Comparison of ENCODE assay signal across 1 cellular context in genomic region chr10:87500646-87501048, GRCh38.
A peak's percentile ranks its signal among the peaks of the same experiment; 100 is the strongest.
TF ChIP-seq lines count a peak whose summit lies in the region.

No MANE protein-coding gene starts in this region.

TF ChIP-seq in HepG2, 621 proteins besides CTCF, POLR2A, EP300 and RAD21 (continued from another document and continues in another):
- TF ChIP-seq CSRNP1 (CRISPR knock-in tag; IDR thresholded peaks at IDR 0.05): no peak
- no peak for TF ChIP-seq PAX8 (CRISPR knock-in tag; IDR thresholded peaks at IDR 0.05; ENCODE audit: borderline replicate concordance)
- peak; percentile 84 for TF ChIP-seq HOXA3 (CRISPR knock-in tag; IDR thresholded peaks at IDR 0.05)
- TF ChIP-seq SOX13 (IDR thresholded peaks at IDR 0.05): peak; percentile 92
- peak in 1 of 2 experiments; percentile 98; a peak in 2 of 4 replicates for TF ChIP-seq SOX13 (CRISPR knock-in tag; conservative IDR thresholded peaks at IDR 0.05 in 1 of 2, IDR thresholded peaks at IDR 0.05 in 1 of 2)
- TF ChIP-seq ZBTB25 (CRISPR knock-in tag; IDR thresholded peaks at IDR 0.05): peak; percentile 86; the same call in 1 of the 2 replicates
- peak; percentile 54 for TF ChIP-seq MED13 (CRISPR knock-in tag; IDR thresholded peaks at IDR 0.05)
- peak; percentile 99 for TF ChIP-seq NFIC (IDR thresholded peaks at IDR 0.05; ENCODE audit: low read length)
- peak; percentile 99 for TF ChIP-seq FOXP4 (CRISPR knock-in tag; IDR thresholded peaks at IDR 0.05)
- peak; percentile 22 for TF ChIP-seq STAG1 (CRISPR knock-in tag; IDR thresholded peaks at IDR 0.05)
- peak; percentile 86 for TF ChIP-seq ELF3 (CRISPR knock-in tag; IDR thresholded peaks at IDR 0.05)
- TF ChIP-seq ZNF550 (CRISPR knock-in tag; IDR thresholded peaks at IDR 0.05; ENCODE audit: borderline replicate concordance): no peak
- TF ChIP-seq PPARG (CRISPR knock-in tag; conservative IDR thresholded peaks at IDR 0.05): peak; percentile 89
- no peak for TF ChIP-seq MLLT10 (CRISPR knock-in tag; IDR thresholded peaks at IDR 0.05)
- TF ChIP-seq MAFG (CRISPR knock-in tag; IDR thresholded peaks at IDR 0.05): no peak
- no peak for TF ChIP-seq SCMH1 (CRISPR knock-in tag; IDR thresholded peaks at IDR 0.05; ENCODE audit: borderline replicate concordance)
- TF ChIP-seq ATM (IDR thresholded peaks at IDR 0.05; ENCODE audit: borderline replicate concordance): no peak
- TF ChIP-seq ZNF512 (CRISPR knock-in tag; IDR thresholded peaks at IDR 0.05): no peak
- peak; percentile 99 for TF ChIP-seq GATA4 (IDR thresholded peaks at IDR 0.05; ENCODE audit: borderline replicate concordance, low read depth)
- TF ChIP-seq YEATS4 (CRISPR knock-in tag; IDR thresholded peaks at IDR 0.05; ENCODE audit: borderline replicate concordance): peak; percentile 43; the same call in 1 of the 2 replicates
- no peak for TF ChIP-seq ZBTB37 (CRISPR knock-in tag; IDR thresholded peaks at IDR 0.05)
- no peak for TF ChIP-seq ZNF326 (CRISPR knock-in tag; IDR thresholded peaks at IDR 0.05; ENCODE audit: borderline replicate concordance)
- TF ChIP-seq SAP130 (CRISPR knock-in tag; IDR thresholded peaks at IDR 0.05; ENCODE audit: low read depth): peak; percentile 91
- peak; percentile 85; the same call in 1 of the 2 replicates for TF ChIP-seq HOXA9 (CRISPR knock-in tag; IDR thresholded peaks at IDR 0.05; ENCODE audit: borderline replicate concordance)
- no peak for TF ChIP-seq AKNA (CRISPR knock-in tag; IDR thresholded peaks at IDR 0.05; ENCODE audit: borderline replicate concordance)
- TF ChIP-seq ZNF234 (CRISPR knock-in tag; conservative IDR thresholded peaks at IDR 0.05): no peak
- TF ChIP-seq ZNF136 (CRISPR knock-in tag; IDR thresholded peaks at IDR 0.05; ENCODE audit: low read depth): no peak
- no peak for TF ChIP-seq ZNF225 (CRISPR knock-in tag; IDR thresholded peaks at IDR 0.05)
- peak; percentile 93; the same call in 1 of the 2 replicates for TF ChIP-seq ZNF614 (CRISPR knock-in tag; IDR thresholded peaks at IDR 0.05; ENCODE audit: borderline replicate concordance)
- TF ChIP-seq PATZ1 (CRISPR knock-in tag; IDR thresholded peaks at IDR 0.05): peak; percentile 79
- 0 out of 2 replicates have a peak, but pooled peaks have one; percentile 22 for TF ChIP-seq ZNF441 (CRISPR knock-in tag; IDR thresholded peaks at IDR 0.05; ENCODE audit: borderline replicate concordance)
- TF ChIP-seq ZSCAN30 (CRISPR knock-in tag; IDR thresholded peaks at IDR 0.05): no peak
- TF ChIP-seq NR1H2 (CRISPR knock-in tag; IDR thresholded peaks at IDR 0.05; ENCODE audit: borderline replicate concordance, low read depth): no peak
- TF ChIP-seq ZNF749 (CRISPR knock-in tag; IDR thresholded peaks at IDR 0.05; ENCODE audit: borderline replicate concordance): peak; percentile 80; the same call in 1 of the 2 replicates
- TF ChIP-seq NFE2 (CRISPR knock-in tag; IDR thresholded peaks at IDR 0.05): no peak
- TF ChIP-seq HOMEZ (CRISPR knock-in tag; IDR thresholded peaks at IDR 0.05; ENCODE audit: low read depth): peak; percentile 93
- TF ChIP-seq ZBTB49 (CRISPR knock-in tag; IDR thresholded peaks at IDR 0.05; ENCODE audit: borderline replicate concordance): no peak
- TF ChIP-seq AKAP8 (CRISPR knock-in tag; IDR thresholded peaks at IDR 0.05): no peak
- peak; percentile 90 for TF ChIP-seq NR2F2 (IDR thresholded peaks at IDR 0.05; ENCODE audit: borderline replicate concordance, low read depth)
